10 cellular contexts compared by ENCODE assay signal in the genomic region with DNA sequence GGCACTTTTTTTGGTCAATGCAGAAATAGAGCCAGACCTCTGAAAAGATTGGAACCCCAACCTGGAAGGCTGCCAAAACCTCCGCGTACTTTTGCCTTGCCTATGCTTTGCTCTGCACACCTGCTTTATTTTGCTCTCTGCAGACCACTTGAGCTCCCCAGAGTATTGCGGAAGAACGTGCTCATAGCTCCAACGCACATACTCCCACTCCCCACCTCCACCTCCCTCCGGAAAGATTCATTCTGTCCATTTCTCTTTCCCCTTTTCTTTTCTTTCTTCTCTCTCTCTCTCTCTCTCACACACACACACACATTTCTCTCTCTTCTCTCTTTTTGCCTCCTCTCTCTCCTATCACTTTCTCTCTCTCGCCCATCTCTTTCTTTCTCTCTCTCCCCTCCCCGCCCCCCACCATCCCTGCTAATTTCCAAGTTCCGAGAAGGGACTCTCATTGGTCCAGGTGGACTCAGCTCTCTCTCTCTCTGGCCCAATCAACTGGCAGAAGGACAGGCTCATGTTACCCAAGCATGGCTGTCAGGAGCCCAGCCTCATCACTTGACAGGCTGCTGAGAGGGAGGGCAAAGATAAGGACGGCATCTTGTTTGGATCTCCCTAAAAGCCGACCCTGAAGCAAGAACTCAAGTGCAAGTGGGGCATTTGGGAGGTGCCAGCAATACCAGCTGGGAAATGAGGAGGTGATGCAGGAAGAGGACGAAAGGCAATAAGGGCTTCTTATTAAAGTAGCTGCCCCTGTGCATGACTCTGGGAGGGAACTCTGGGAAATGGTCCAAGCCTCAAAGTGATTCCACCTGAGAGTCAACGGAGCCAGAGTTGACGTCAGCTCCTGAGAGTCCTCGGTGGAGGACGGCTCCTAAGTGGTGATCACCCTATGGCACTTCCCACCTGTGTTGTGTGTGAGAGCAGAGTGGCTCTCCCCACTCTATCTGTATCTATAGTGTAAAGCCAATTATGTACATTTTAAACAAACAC.
DNase-seq lines count a peak whose midpoint lies in the region; ATAC-seq lines count a peak whose summit lies in the region.
"Had no signal": no experiment of that assay in that cellular context is flagged by ENCODE, and none has a peak within 500 bp of the region (broad histone marks: within the 10 kb centered on the region; RNA-seq: fewer than 3 reads in every experiment).

No MANE protein-coding gene starts in this region.

- peak overlapping the region; percentile 13; the same call in 1 of the 2 replicates for H3K4me3 ChIP-seq in Karpas-422 (ENCODE audit: low read length)
- H3K4me3 ChIP-seq: testis had no signal

- DNase-seq in Karpas-422 (no peak), NCI-H2196 treated with DMSO at 0.1 percent for 48 hours (lab: John Stamatoyannopoulos, UW; ENCODE audit: unreplicated experiment) (peak; percentile 95), sciatic nerve (ENCODE audit: low spot score) (no peak)
- DNase-seq in activated CD4-positive, alpha-beta T cell treated with anti-CD3 and anti-CD28 coated beads, Interleukin-2, amount 10 ng/mL, durations not matched to agents 24 days and 14 days, result no peak
- DNase-seq: brain microvascular endothelial cell, testis had no signal

- peak overlapping the region; percentile 26 for H3K27ac Mint-ChIP-seq in dendritic cell treated with granulocyte-macrophage colony-stimulating factor and Interleukin-4, amounts not matched to agents 40 ng/mL and 50 ng/mL, for 4 days
- no peak overlapping the region for H3K27ac Mint-ChIP-seq in activated CD4-positive, alpha-beta T cell treated with anti-CD3 and anti-CD28 coated beads, Interleukin-2, amount 10 ng/mL, durations not matched to agents 24 days and 14 days

- H3K4me3 Mint-ChIP-seq in dendritic cell treated with granulocyte-macrophage colony-stimulating factor and Interleukin-4, amounts not matched to agents 40 ng/mL and 50 ng/mL, for 4 days, result no peak overlapping the region
- H3K4me3 Mint-ChIP-seq in activated CD4-positive, alpha-beta T cell treated with anti-CD3 and anti-CD28 coated beads, Interleukin-2, amount 10 ng/mL, durations not matched to agents 24 days and 14 days, result no peak overlapping the region

- H3K4me1 Mint-ChIP-seq in dendritic cell treated with granulocyte-macrophage colony-stimulating factor and Interleukin-4, amounts not matched to agents 40 ng/mL and 50 ng/mL, for 4 days (ENCODE audit: low read depth), result peaks cover 52% of the 10 kb centered on the region
- H3K4me1 Mint-ChIP-seq in activated CD4-positive, alpha-beta T cell treated with anti-CD3 and anti-CD28 coated beads, Interleukin-2, amount 10 ng/mL, durations not matched to agents 24 days and 14 days, result no peaks in the 10 kb centered on the region

- no peaks in the 10 kb centered on the region for H4K20me1 ChIP-seq in Karpas-422 (ENCODE audit: insufficient read depth, low read depth, low read length)

- peak overlapping the region; percentile 23 for H3K4me2 ChIP-seq in Karpas-422 (ENCODE audit: low read depth, low read length, poor library complexity, severe bottlenecking)

- no peaks in the 10 kb centered on the region for H3K9me3 Mint-ChIP-seq in dendritic cell treated with granulocyte-macrophage colony-stimulating factor and Interleukin-4, amounts not matched to agents 40 ng/mL and 50 ng/mL, for 4 days
- no peaks in the 10 kb centered on the region for H3K9me3 Mint-ChIP-seq in activated CD4-positive, alpha-beta T cell treated with anti-CD3 and anti-CD28 coated beads, Interleukin-2, amount 10 ng/mL, durations not matched to agents 24 days and 14 days

- no peak overlapping the region for H3K9ac ChIP-seq in Karpas-422 (ENCODE audit: low read length)

- H3K79me2 ChIP-seq in Karpas-422 (ENCODE audit: low read length), result no peaks in the 10 kb centered on the region

- intact Hi-C loops in dendritic cell treated with granulocyte-macrophage colony-stimulating factor and Interleukin-4, amounts not matched to agents 40 ng/mL and 50 ng/mL, for 4 days (cut with micrococcal nuclease), result no loop called here
- intact Hi-C loops in sciatic nerve (cut with DNase I), result no loop called here
- intact Hi-C loops in activated CD4-positive, alpha-beta T cell treated with anti-CD3 and anti-CD28 coated beads, Interleukin-2, amount 10 ng/mL, durations not matched to agents 24 days and 14 days (cut with micrococcal nuclease), result no loop called here

- H3K9me2 ChIP-seq in Karpas-422 (replicated peaks; ENCODE audit: insufficient read depth, low read length), result no peaks in the 10 kb centered on the region

- ATAC-seq in sciatic nerve, result peak; percentile 83
- ATAC-seq in GM19328 (IDR thresholded peaks at IDR 0.05; ENCODE audit: unreplicated experiment), result no peak
- ATAC-seq in HG03095 (IDR thresholded peaks at IDR 0.05; ENCODE audit: unreplicated experiment), result no peak
- no peak for ATAC-seq in activated CD4-positive, CD25-positive, alpha-beta regulatory T cell treated with anti-CD3 and anti-CD28 coated beads, Interleukin-2, amount 50 U/mL, for 24 hours

- no peak overlapping the region for H3K27ac ChIP-seq in Karpas-422 (ENCODE audit: low read length)
- H3K27ac ChIP-seq: brain microvascular endothelial cell, testis had no signal

- no peaks in the 10 kb centered on the region for H3K27me3 ChIP-seq in Karpas-422 (ENCODE audit: low read length)
- H3K27me3 ChIP-seq: brain microvascular endothelial cell, testis had no signal

- H3K9me3 ChIP-seq in Karpas-422 (ENCODE audit: low read length), result no peaks in the 10 kb centered on the region
- H3K9me3 ChIP-seq: testis had no signal

- H3K27me3 Mint-ChIP-seq in dendritic cell treated with granulocyte-macrophage colony-stimulating factor and Interleukin-4, amounts not matched to agents 40 ng/mL and 50 ng/mL, for 4 days, result peaks cover 1% of the 10 kb centered on the region
- H3K27me3 Mint-ChIP-seq in activated CD4-positive, alpha-beta T cell treated with anti-CD3 and anti-CD28 coated beads, Interleukin-2, amount 10 ng/mL, durations not matched to agents 24 days and 14 days, result peaks cover 68% of the 10 kb centered on the region

- no peaks in the 10 kb centered on the region for H3K36me3 ChIP-seq in Karpas-422 (ENCODE audit: insufficient read depth, low read length)
- H3K36me3 ChIP-seq: brain microvascular endothelial cell had no signal

- no peaks in the 10 kb centered on the region for H3K36me3 Mint-ChIP-seq in dendritic cell treated with granulocyte-macrophage colony-stimulating factor and Interleukin-4, amounts not matched to agents 40 ng/mL and 50 ng/mL, for 4 days (ENCODE audit: low read depth)
- no peaks in the 10 kb centered on the region for H3K36me3 Mint-ChIP-seq in activated CD4-positive, alpha-beta T cell treated with anti-CD3 and anti-CD28 coated beads, Interleukin-2, amount 10 ng/mL, durations not matched to agents 24 days and 14 days (ENCODE audit: low read depth)

- peaks cover 10% of the 10 kb centered on the region for H3K4me1 ChIP-seq in Karpas-422 (ENCODE audit: low read length)
- H3K4me1 ChIP-seq: testis had no signal

- no peak overlapping the region for H2AFZ ChIP-seq in Karpas-422 (ENCODE audit: low read length)
